12 cellular contexts compared by ENCODE assay signal in genomic region chr6:24764833-24765828, GRCh38. TPM values are rescaled to one million over a fixed set of nuclear protein-coding genes. Genes with fewer than 3 reads are reported as not detected.
DNase-seq lines count a peak whose midpoint lies in the region; ATAC-seq, FAIRE-seq and TF ChIP-seq lines count a peak whose summit lies in the region.
"Not testable (repeated sequence)": the region's sequence is repeated elsewhere in the genome, so short reads cannot be mapped to it uniquely, and the experiment has no call there.
"Had no signal": no experiment of that assay in that cellular context is flagged by ENCODE, and none has a peak within 500 bp of the region (broad histone marks: within the 10 kb centered on the region; RNA-seq: fewer than 3 reads in every experiment).

No MANE protein-coding gene starts in this region.

- peaks cover 25% of the 10 kb centered on the region for H3K4me1 Mint-ChIP-seq in activated T-cell treated with anti-CD3 and anti-CD28 coated beads, Interleukin-2, amount 50 U/mL, for 72 hours (ENCODE audit: low read depth)
- H3K4me1 Mint-ChIP-seq in neural crest cell; stimulated activated naive CD8-positive, alpha-beta T cell treated with anti-CD3 and anti-CD28 coated beads, Interleukin-15, Interleukin-2, amounts not matched to agents 100 ng/mL and 50 ng/mL, for 24 hours (ENCODE audit: low read depth): not testable (repeated sequence)

- not testable (repeated sequence) for H3K27me3 Mint-ChIP-seq in activated T-cell treated with anti-CD3 and anti-CD28 coated beads, Interleukin-2, amount 50 U/mL, for 72 hours (ENCODE audit: low read depth); neural crest cell (ENCODE audit: low read depth); stimulated activated naive CD8-positive, alpha-beta T cell treated with anti-CD3 and anti-CD28 coated beads, Interleukin-15, Interleukin-2, amounts not matched to agents 100 ng/mL and 50 ng/mL, for 24 hours

- not testable (repeated sequence) for H3K9ac ChIP-seq in DND-41 (ENCODE audit: low read depth, low read length); K562 (ENCODE audit: insufficient read depth in 1 of 2, low read depth in 2 of 2, low read length in 2 of 2); endothelial cell of umbilical vein (replicated peaks; ENCODE audit: extremely low read depth, insufficient read depth, low read length)

- TF ChIP-seq CTCF in DND-41 (IDR thresholded peaks at IDR 0.05; ENCODE audit: borderline replicate concordance, extremely low read depth, low read length, poor library complexity, severe bottlenecking); NB4 (IDR thresholded peaks at IDR 0.05; ENCODE audit: low read depth, low read length); K562 (IDR thresholded peaks at IDR 0.05 in 2 of 3, conservative IDR thresholded peaks at IDR 0.05 in 1 of 3; ENCODE audit: insufficient read depth in 2 of 3, low read depth in 1 of 3, low read length in 3 of 3); endothelial cell of umbilical vein (IDR thresholded peaks at IDR 0.05; ENCODE audit: extremely low read depth in 1 of 2, insufficient read depth in 1 of 2, low read depth in 1 of 2, low read length in 2 of 2); neural crest cell (conservative IDR thresholded peaks at IDR 0.05): not testable (repeated sequence)

- not testable (repeated sequence) for H3K4me2 ChIP-seq in DND-41 (ENCODE audit: insufficient read depth, low read length); K562 (ENCODE audit: insufficient read depth, low read length); endothelial cell of umbilical vein (ENCODE audit: insufficient read depth, low read length)

- CTCF ChIA-PET in K562 (lab: Yijun Ruan, JAX; ENCODE audit: low intra/inter-chr PET ratio) = interaction anchor here (1.2 to 2.8 kb wide), 2 partner anchors 182 to 240 kb away, joined by 3 to 21 read pairs; no protein-coding TSS in a partner anchor
- CTCF ChIA-PET in endothelial cell of umbilical vein (lab: Charles Lee) = interaction anchor here (1.1 to 7.5 kb wide), 7 partner anchors 10 to 183 kb away, joined by 3 to 99 read pairs (median 6); partner anchors contain the start of gene C6orf62

- ATAC-seq in DND-41 (ENCODE audit: insufficient read depth, low read depth) = 0 out of 3 replicates have a peak, but pooled peaks have one; percentile 8
- ATAC-seq in activated T-cell treated with anti-CD3 and anti-CD28 coated beads, Interleukin-2, amount 50 U/mL, for 72 hours (replicated peaks in 1 of 2); K562: not testable (repeated sequence)

- not testable (repeated sequence) for H3K9me3 Mint-ChIP-seq in activated T-cell treated with anti-CD3 and anti-CD28 coated beads, Interleukin-2, amount 50 U/mL, for 72 hours; neural crest cell; stimulated activated naive CD8-positive, alpha-beta T cell treated with anti-CD3 and anti-CD28 coated beads, Interleukin-15, Interleukin-2, amounts not matched to agents 100 ng/mL and 50 ng/mL, for 24 hours

- not testable (repeated sequence) for H4K20me1 ChIP-seq in DND-41 (ENCODE audit: insufficient read depth, low read length); K562 (replicated peaks; ENCODE audit: control insufficient read depth, insufficient read depth, low read length); endothelial cell of umbilical vein (replicated peaks; ENCODE audit: control insufficient read depth, extremely low read depth, insufficient read depth, low read length)

- FAIRE-seq in K562 (lab: Jason Lieb, UNC); endothelial cell of umbilical vein (lab: Jason Lieb, UNC): not testable (repeated sequence)

- DNase-seq in DND-41 (peak; percentile 40), NB4 (ENCODE audit: low read depth) (peak; percentile 25)
- DNase-seq in activated T-cell treated with anti-CD3 and anti-CD28 coated beads, Interleukin-2, amount 50 U/mL, for 72 hours; K562 (ENCODE audit: extremely low read depth in 1 of 4, low spot score in 3 of 4); endothelial cell of umbilical vein (ENCODE audit: low read depth, low spot score); neural crest cell (ENCODE audit: low read depth, low spot score): not testable (repeated sequence)

- H3K27ac Mint-ChIP-seq in activated T-cell treated with anti-CD3 and anti-CD28 coated beads, Interleukin-2, amount 50 U/mL, for 72 hours = not testable (repeated sequence)
- H3K27ac Mint-ChIP-seq in neural crest cell (ENCODE audit: unreplicated experiment) = peak overlapping the region; percentile 1
- peak overlapping the region; percentile 67 for H3K27ac Mint-ChIP-seq in stimulated activated naive CD8-positive, alpha-beta T cell treated with anti-CD3 and anti-CD28 coated beads, Interleukin-15, Interleukin-2, amounts not matched to agents 100 ng/mL and 50 ng/mL, for 24 hours

- H3K36me3 Mint-ChIP-seq in activated T-cell treated with anti-CD3 and anti-CD28 coated beads, Interleukin-2, amount 50 U/mL, for 72 hours (ENCODE audit: insufficient read depth in 2 of 2); neural crest cell (ENCODE audit: low read depth); stimulated activated naive CD8-positive, alpha-beta T cell treated with anti-CD3 and anti-CD28 coated beads, Interleukin-15, Interleukin-2, amounts not matched to agents 100 ng/mL and 50 ng/mL, for 24 hours (ENCODE audit: low read depth): not testable (repeated sequence)

- not testable (repeated sequence) for H3K4me1 ChIP-seq in DND-41 (ENCODE audit: insufficient read depth, low read length); endothelial cell of umbilical vein (ENCODE audit: control insufficient read depth, extremely low read depth, insufficient read depth, low read length)
- peaks cover 0 to 10% of the 10 kb centered on the region in 2 experiments; a peak in 2 of 5 replicates for H3K4me1 ChIP-seq in K562 (replicated peaks in 1 of 2; ENCODE audit: control insufficient read depth in 2 of 2, insufficient read depth in 2 of 2, low read length in 2 of 2)

- not testable (repeated sequence) for H3K4me3 ChIP-seq in DND-41 (ENCODE audit: low read depth in 1 of 2, low read length in 2 of 2); NB4 (ENCODE audit: low read depth, low read length); K562; endothelial cell of umbilical vein (replicated peaks in 1 of 3; ENCODE audit: insufficient read depth in 1 of 3, low read depth in 1 of 3, low read length in 3 of 3)

- not testable (repeated sequence) for H3K79me2 ChIP-seq in DND-41 (ENCODE audit: insufficient read depth, low read length); K562 (ENCODE audit: control insufficient read depth, insufficient read depth, low read length); endothelial cell of umbilical vein (ENCODE audit: control insufficient read depth, insufficient read depth, low read length)

- POLR2A ChIA-PET in K562 (lab: Yijun Ruan, JAX) (interaction anchor here (0.6 to 1.1 kb wide), 2 partner anchors 9 to 1291 kb away, joined by 3 to 4 read pairs; a partner anchor contains a TSS), endothelial cell of umbilical vein (lab: Charles Lee) (interaction anchor here (1.3 kb wide), 1 partner anchor 45 kb away, joined by 3 read pairs; no protein-coding TSS in a partner anchor)

- not testable (repeated sequence) for H3K9me1 ChIP-seq in K562 (ENCODE audit: control insufficient read depth, insufficient read depth, low read length); endothelial cell of umbilical vein (replicated peaks; ENCODE audit: control insufficient read depth, extremely low read depth, insufficient read depth, low read length)

- not testable (repeated sequence) for TF ChIP-seq POLR2A in NB4 (IDR thresholded peaks at IDR 0.05; ENCODE audit: extremely low read depth, insufficient read length); endothelial cell of umbilical vein (IDR thresholded peaks at IDR 0.05; ENCODE audit: low read depth, low read length)
- TF ChIP-seq POLR2A in K562 (conservative IDR thresholded peaks at IDR 0.05) = peak; percentile 61

- H3K4me3 Mint-ChIP-seq in activated T-cell treated with anti-CD3 and anti-CD28 coated beads, Interleukin-2, amount 50 U/mL, for 72 hours = peak overlapping the region; percentile 1 to 67
- not testable (repeated sequence) for H3K4me3 Mint-ChIP-seq in neural crest cell; stimulated activated naive CD8-positive, alpha-beta T cell treated with anti-CD3 and anti-CD28 coated beads, Interleukin-15, Interleukin-2, amounts not matched to agents 100 ng/mL and 50 ng/mL, for 24 hours

- in situ Hi-C loops in K562 (cut with MboI) = loop anchor here (10.0 kb wide), 1 partner anchor 190 kb away; no protein-coding TSS in a partner anchor

- TF ChIP-seq RAD21 in K562 (CRISPR knock-in tag; conservative IDR thresholded peaks at IDR 0.05 in 1 of 2, IDR thresholded peaks at IDR 0.05 in 1 of 2) = not testable (repeated sequence)

- H3K9me3 ChIP-seq in DND-41 (ENCODE audit: insufficient read depth, low read length, severe bottlenecking); K562 (replicated peaks; ENCODE audit: control insufficient read depth, insufficient read depth, low read depth, low read length); endothelial cell of umbilical vein (replicated peaks; ENCODE audit: control insufficient read depth, insufficient read depth, low read length): not testable (repeated sequence)

- dilution Hi-C loops in endothelial cell of umbilical vein (cut with MboI; ENCODE audit: extremely low pct_ligation_motif_present, low sequenced_read_pairs) = not testable (repeated sequence)

- H3K36me3 ChIP-seq in DND-41 (ENCODE audit: insufficient read depth, low read length); K562 (ENCODE audit: control insufficient read depth, insufficient read depth, low read length); endothelial cell of umbilical vein (ENCODE audit: control insufficient read depth in 2 of 2, extremely low read depth in 1 of 2, insufficient read depth in 2 of 2, low read length in 2 of 2): not testable (repeated sequence)

- intact Hi-C loops in K562 (cut with micrococcal nuclease) = loop anchor here (5.0 kb wide), 2 partner anchors 238 to 483 kb away; no protein-coding TSS in a partner anchor
- intact Hi-C loops in endothelial cell of umbilical vein (cut with micrococcal nuclease) = not testable (repeated sequence)

- not testable (repeated sequence) for H2AFZ ChIP-seq in DND-41 (ENCODE audit: low read depth, low read length); endothelial cell of umbilical vein (ENCODE audit: low read depth, low read length)
- H2AFZ ChIP-seq in K562 (ENCODE audit: low read depth, low read length) = peak overlapping the region; percentile 44; the same call in 1 of the 2 replicates

- 67% methylated on average over 18 of the region's 20 CpGs for WGBS in K562 (ENCODE audit: insufficient coverage, low coverage, missing lambda C conversion rate)

- not testable (repeated sequence) for H3K27ac ChIP-seq in DND-41 (ENCODE audit: low read length); K562 (ENCODE audit: extremely low read depth, low read depth, low read length); endothelial cell of umbilical vein (ENCODE audit: insufficient read depth, low read depth, low read length)

- TSS peak; percentile 99 for BruUV-seq in K562 (replicated peaks; lab: Mats Ljungman, UMichigan)
- TSS peak; percentile 89 for BruUV-seq in endothelial cell of umbilical vein (replicated peaks; lab: Mats Ljungman, UMichigan)

- not testable (repeated sequence) for TF ChIP-seq EP300 in K562 (IDR thresholded peaks at IDR 0.05; ENCODE audit: low read length)

- not testable (repeated sequence) for H3K27me3 ChIP-seq in DND-41 (ENCODE audit: insufficient read depth, low read length, poor library complexity); K562 (ENCODE audit: control insufficient read depth in 2 of 2, insufficient read depth in 2 of 2, low read length in 2 of 2); endothelial cell of umbilical vein (ENCODE audit: control insufficient read depth in 2 of 2, insufficient read depth in 2 of 2, low read length in 2 of 2)

RNA-seq across cellular contexts. Expression of gene GMNN, which starts 9.6 kb away (rescaled TPM):
- 10 to 100 TPM; 50.8 to 58.5 TPM for total RNA-seq in activated T-cell treated with anti-CD3 and anti-CD28 coated beads, Interleukin-2, amount 50 U/mL, for 72 hours
- total RNA-seq in K562 (2011; cell fraction: chromatin; rRNA removed; ENCODE audit: low replicate concordance) = 62.3 and 103 TPM in 2 replicates
- total RNA-seq in K562 (2011; cell fraction: nucleolus; rRNA removed) = 65.7 and 78.8 TPM in 2 replicates
- 98.0 and 106 TPM in 2 replicates for total RNA-seq in K562 (2011; cell fraction: nucleoplasm; rRNA removed)
- total RNA-seq in K562 (2014; rRNA removed) = 140 and 156 TPM in 2 replicates
- total RNA-seq in K562 (2014; rRNA removed; fragmentation: Illumina TruSeq; extraction: Trizol) = 189 and 216 TPM in 2 replicates
- total RNA-seq in K562 (2015; rRNA removed; fragmentation: Illumina TruSeq; extraction: Trizol) = 187 and 210 TPM in 2 replicates
- total RNA-seq in K562 (2021) = 144 and 146 TPM in 2 replicates
- 125 and 167 TPM in 2 replicates for polyA plus RNA-seq in K562 (2011; rRNA removed)
- polyA plus RNA-seq in K562 (2011; cell fraction: cytosol; rRNA removed) = 79.5 and 92.1 TPM in 2 replicates
- polyA plus RNA-seq in K562 (2011; cell fraction: nucleus; rRNA removed) = 50.4 and 63.0 TPM in 2 replicates
- polyA plus RNA-seq in K562 (2012) = 98.2 and 179 TPM in 2 replicates
- polyA plus RNA-seq in K562 (2014; fragmentation: Illumina TruSeq; extraction: Trizol) = 217 and 222 TPM in 2 replicates
- polyA plus RNA-seq in K562 (2014; fragmentation: Nextera tagmentation; extraction: Ambion mirVana) = 100 to 1,000 TPM; 331 to 370 TPM
- 199 and 254 TPM in 2 replicates for polyA plus RNA-seq in K562 (2014; rRNA removed)
- polyA minus RNA-seq in K562 (2011; rRNA and poly(A)+ RNA removed) = 80.2 and 85.5 TPM in 2 replicates
- 43.5 and 55.4 TPM in 2 replicates for polyA minus RNA-seq in K562 (2011; cell fraction: cytosol; rRNA and poly(A)+ RNA removed)
- 50.4 and 78.2 TPM in 2 replicates for polyA minus RNA-seq in K562 (2011; cell fraction: nucleus; rRNA and poly(A)+ RNA removed)
- 51.9 and 52.6 TPM in 2 replicates for total RNA-seq in endothelial cell of umbilical vein
- 19.0 and 25.4 TPM in 2 replicates for polyA plus RNA-seq in endothelial cell of umbilical vein
- polyA plus RNA-seq in endothelial cell of umbilical vein (2011; cell fraction: cytosol; rRNA removed) = 29.7 and 38.1 TPM in 2 replicates
- 24.4 and 35.9 TPM in 2 replicates for polyA plus RNA-seq in endothelial cell of umbilical vein (2011; cell fraction: nucleus; rRNA removed)
- polyA plus RNA-seq in endothelial cell of umbilical vein (2012) = 17.9 and 39.6 TPM in 2 replicates
- 20.2 and 28.5 TPM in 2 replicates for polyA minus RNA-seq in endothelial cell of umbilical vein
- polyA minus RNA-seq in endothelial cell of umbilical vein (2011; cell fraction: cytosol; rRNA and poly(A)+ RNA removed) = 31.2 TPM
- 35.1 and 35.7 TPM in 2 replicates for polyA minus RNA-seq in endothelial cell of umbilical vein (2011; cell fraction: nucleus; rRNA and poly(A)+ RNA removed)
- 112 and 118 TPM in 2 replicates for total RNA-seq in neural crest cell

RNA-seq across cellular contexts. Expression of gene ARMH2, which starts 33.6 kb away (rescaled TPM):
- total RNA-seq in activated T-cell treated with anti-CD3 and anti-CD28 coated beads, Interleukin-2, amount 50 U/mL, for 72 hours = not detected
- total RNA-seq in K562 (2011; cell fraction: chromatin; rRNA removed; ENCODE audit: low replicate concordance) = not detected in 2 replicates
- not detected in 2 replicates for total RNA-seq in K562 (2011; cell fraction: nucleolus; rRNA removed)
- total RNA-seq in K562 (2011; cell fraction: nucleoplasm; rRNA removed) = not detected in 2 replicates
- total RNA-seq in K562 (2014; rRNA removed) (not detected in 2 replicates), K562 (2014; rRNA removed; fragmentation: Illumina TruSeq; extraction: Trizol) (not detected in 2 replicates), K562 (2015; rRNA removed; fragmentation: Illumina TruSeq; extraction: Trizol) (not detected in 2 replicates), K562 (2021) (not detected in 2 replicates), endothelial cell of umbilical vein (not detected in 2 replicates), neural crest cell (not detected in 2 replicates)
- polyA plus RNA-seq in K562 (2011; rRNA removed) (not detected in 2 replicates), K562 (2014; fragmentation: Illumina TruSeq; extraction: Trizol) (not detected in 2 replicates), K562 (2014; fragmentation: Nextera tagmentation; extraction: Ambion mirVana) (not detected), K562 (2014; rRNA removed) (not detected in 2 replicates), endothelial cell of umbilical vein (not detected in 2 replicates)
- not detected in 2 replicates for polyA plus RNA-seq in K562 (2011; cell fraction: cytosol; rRNA removed)
- not detected in 2 replicates for polyA plus RNA-seq in K562 (2011; cell fraction: nucleus; rRNA removed)
- polyA plus RNA-seq in K562 (2012) = not detected in 2 replicates
- polyA minus RNA-seq in K562 (2011; rRNA and poly(A)+ RNA removed) = not detected in 2 replicates
- not detected in 2 replicates for polyA minus RNA-seq in K562 (2011; cell fraction: cytosol; rRNA and poly(A)+ RNA removed)
- not detected in 2 replicates for polyA minus RNA-seq in K562 (2011; cell fraction: nucleus; rRNA and poly(A)+ RNA removed)
- polyA plus RNA-seq in endothelial cell of umbilical vein (2011; cell fraction: cytosol; rRNA removed) = not detected in 2 replicates
- polyA plus RNA-seq in endothelial cell of umbilical vein (2011; cell fraction: nucleus; rRNA removed) = not detected in 2 replicates
- not detected in 2 replicates for polyA plus RNA-seq in endothelial cell of umbilical vein (2012)
- polyA minus RNA-seq in endothelial cell of umbilical vein = not detected in 2 replicates
- not detected for polyA minus RNA-seq in endothelial cell of umbilical vein (2011; cell fraction: cytosol; rRNA and poly(A)+ RNA removed)
- not detected in 2 replicates for polyA minus RNA-seq in endothelial cell of umbilical vein (2011; cell fraction: nucleus; rRNA and poly(A)+ RNA removed)
- total RNA-seq: A172, Daoy, GM23248, H4, HT-29 had no signal
- polyA plus RNA-seq: GM23248 had no signal

RNA-seq across cellular contexts. Expression of gene C6orf62, which starts 46.2 kb away (rescaled TPM):
- total RNA-seq in activated T-cell treated with anti-CD3 and anti-CD28 coated beads, Interleukin-2, amount 50 U/mL, for 72 hours = 100 to 1,000 TPM; 181 to 194 TPM
- total RNA-seq in K562 (2011; cell fraction: chromatin; rRNA removed; ENCODE audit: low replicate concordance) = 43.5 and 83.8 TPM in 2 replicates
- total RNA-seq in K562 (2011; cell fraction: nucleolus; rRNA removed) = 36.7 and 38.0 TPM in 2 replicates
- total RNA-seq in K562 (2011; cell fraction: nucleoplasm; rRNA removed) = 66.0 and 93.1 TPM in 2 replicates
- total RNA-seq in K562 (2014; rRNA removed) = 48.5 and 52.9 TPM in 2 replicates
- 110 and 124 TPM in 2 replicates for total RNA-seq in K562 (2014; rRNA removed; fragmentation: Illumina TruSeq; extraction: Trizol)
- total RNA-seq in K562 (2015; rRNA removed; fragmentation: Illumina TruSeq; extraction: Trizol) = 111 and 113 TPM in 2 replicates
- 113 and 117 TPM in 2 replicates for total RNA-seq in K562 (2021)
- 76.7 and 105 TPM in 2 replicates for polyA plus RNA-seq in K562 (2011; rRNA removed)
- polyA plus RNA-seq in K562 (2011; cell fraction: cytosol; rRNA removed) = 37.7 and 38.4 TPM in 2 replicates
- polyA plus RNA-seq in K562 (2011; cell fraction: nucleus; rRNA removed) = 55.2 and 65.3 TPM in 2 replicates
- 55.2 and 66.1 TPM in 2 replicates for polyA plus RNA-seq in K562 (2012)
- polyA plus RNA-seq in K562 (2014; fragmentation: Illumina TruSeq; extraction: Trizol) = 86.2 and 111 TPM in 2 replicates
- polyA plus RNA-seq in K562 (2014; fragmentation: Nextera tagmentation; extraction: Ambion mirVana) = 100 to 1,000 TPM; 355 to 579 TPM
- polyA plus RNA-seq in K562 (2014; rRNA removed) = 56.8 and 65.6 TPM in 2 replicates
- 117 and 150 TPM in 2 replicates for polyA minus RNA-seq in K562 (2011; rRNA and poly(A)+ RNA removed)
- polyA minus RNA-seq in K562 (2011; cell fraction: cytosol; rRNA and poly(A)+ RNA removed) = 41.9 and 92.5 TPM in 2 replicates
- polyA minus RNA-seq in K562 (2011; cell fraction: nucleus; rRNA and poly(A)+ RNA removed) = 37.2 and 54.4 TPM in 2 replicates
- total RNA-seq in endothelial cell of umbilical vein = 121 and 129 TPM in 2 replicates
- 34.7 and 36.5 TPM in 2 replicates for polyA plus RNA-seq in endothelial cell of umbilical vein
- polyA plus RNA-seq in endothelial cell of umbilical vein (2011; cell fraction: cytosol; rRNA removed) = 55.6 and 58.9 TPM in 2 replicates
- polyA plus RNA-seq in endothelial cell of umbilical vein (2011; cell fraction: nucleus; rRNA removed) = 55.1 and 76.7 TPM in 2 replicates
- polyA plus RNA-seq in endothelial cell of umbilical vein (2012) = 57.2 and 77.1 TPM in 2 replicates
- 64.3 and 67.3 TPM in 2 replicates for polyA minus RNA-seq in endothelial cell of umbilical vein
- polyA minus RNA-seq in endothelial cell of umbilical vein (2011; cell fraction: cytosol; rRNA and poly(A)+ RNA removed) = 52.2 TPM
- polyA minus RNA-seq in endothelial cell of umbilical vein (2011; cell fraction: nucleus; rRNA and poly(A)+ RNA removed) = 53.7 and 54.5 TPM in 2 replicates
- 85.0 and 85.3 TPM in 2 replicates for total RNA-seq in neural crest cell
